Comparison of ENCODE assay signal across 22 cellular contexts in the genomic region with DNA sequence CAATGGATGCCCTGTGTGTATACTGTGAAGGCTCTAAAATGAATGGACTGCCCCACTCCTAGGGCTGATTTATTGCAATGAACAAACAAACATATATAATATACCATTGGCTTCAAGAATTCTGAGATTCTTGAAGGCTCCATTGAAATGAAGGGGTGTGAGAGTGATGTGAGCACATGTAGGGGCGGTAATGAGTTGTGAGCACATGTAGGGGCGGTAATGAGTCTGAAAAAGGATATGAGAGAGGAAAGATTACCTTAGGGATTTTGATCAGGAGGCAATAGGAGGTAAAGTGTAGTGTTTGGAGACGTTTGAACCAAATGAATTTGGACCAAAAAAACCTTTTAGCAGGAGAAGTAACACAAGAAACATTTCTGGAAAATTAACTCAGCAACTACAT. TPM values are rescaled to one million over a fixed set of nuclear protein-coding genes. Genes with fewer than 3 reads are reported as not detected.
DNase-seq lines count a peak whose midpoint lies in the region; ATAC-seq and TF ChIP-seq lines count a peak whose summit lies in the region.
"Had no signal": no experiment of that assay in that cellular context is flagged by ENCODE, and none has a peak within 500 bp of the region (broad histone marks: within the 10 kb centered on the region; RNA-seq: fewer than 3 reads in every experiment).

No MANE protein-coding gene starts in this region.

- H3K4me1 ChIP-seq in endodermal cell (ENCODE audit: control insufficient read depth, insufficient read depth, low read length) (no peaks in the 10 kb centered on the region), vagina (peaks cover 19% of the 10 kb centered on the region)

- peak overlapping the region; percentile 95 for H3K4me3 Mint-ChIP-seq in activated T-helper 17 cell treated with anti-CD3 and anti-CD28 coated beads, Interleukin-2, amount 50 U/mL, for 72 hours
- H3K4me3 Mint-ChIP-seq in endodermal cell: no peak overlapping the region
- H3K4me3 Mint-ChIP-seq: HFFc6, T-cell had no signal

- H3K9me3 ChIP-seq in endodermal cell (ENCODE audit: control insufficient read depth, low read length) (no peaks in the 10 kb centered on the region), vagina (no peaks in the 10 kb centered on the region)

- H3K27ac ChIP-seq in C4-2B (no peak overlapping the region), endodermal cell (ENCODE audit: low read depth, low read length) (no peak overlapping the region), vagina (no peak overlapping the region)
- H3K27ac ChIP-seq: HL-60 had no signal

- WGBS in endodermal cell (ENCODE audit: insufficient coverage in 1 of 2, insufficient read length in 1 of 2), 2 experiments: 78 to 88% methylated on average over 1 to 3 of the region's 3 CpGs

- no peaks in the 10 kb centered on the region for H3K27me3 Mint-ChIP-seq in activated T-helper 17 cell treated with anti-CD3 and anti-CD28 coated beads, Interleukin-2, amount 50 U/mL, for 72 hours
- no peaks in the 10 kb centered on the region for H3K27me3 Mint-ChIP-seq in endodermal cell (ENCODE audit: insufficient read depth)
- H3K27me3 Mint-ChIP-seq: T-cell had no signal

- H3K9ac ChIP-seq in endodermal cell (ENCODE audit: extremely low read depth, low read length, poor library complexity, severe bottlenecking): no peak overlapping the region

- no peaks in the 10 kb centered on the region for H3K36me3 ChIP-seq in H7 (replicated peaks; ENCODE audit: control insufficient read depth, insufficient read depth, low read length)
- H3K36me3 ChIP-seq in endodermal cell (ENCODE audit: control insufficient read depth, insufficient read depth, low read length): no peaks in the 10 kb centered on the region
- peaks cover 0 to 4% of the 10 kb centered on the region in 2 donors for H3K36me3 ChIP-seq in vagina

- H3K9me3 Mint-ChIP-seq in activated T-helper 17 cell treated with anti-CD3 and anti-CD28 coated beads, Interleukin-2, amount 50 U/mL, for 72 hours: no peaks in the 10 kb centered on the region
- no peaks in the 10 kb centered on the region for H3K9me3 Mint-ChIP-seq in endodermal cell
- H3K9me3 Mint-ChIP-seq: HFFc6, T-cell had no signal

- H3K36me3 Mint-ChIP-seq in activated T-helper 17 cell treated with anti-CD3 and anti-CD28 coated beads, Interleukin-2, amount 50 U/mL, for 72 hours (ENCODE audit: low read depth): peaks cover 77% of the 10 kb centered on the region
- peaks cover 14% of the 10 kb centered on the region for H3K36me3 Mint-ChIP-seq in endodermal cell (ENCODE audit: low read depth)

- TF ChIP-seq CTCF in C4-2B (conservative IDR thresholded peaks at IDR 0.05) (peak; percentile 26), endodermal cell (conservative IDR thresholded peaks at IDR 0.05) (peak; percentile 45), vagina (IDR thresholded peaks at IDR 0.05) (no peak)

- ATAC-seq in activated T-helper 17 cell treated with anti-CD3 and anti-CD28 coated beads, Interleukin-2, amount 50 U/mL, for 72 hours (replicated peaks): no peak
- ATAC-seq in HG02970 (IDR thresholded peaks at IDR 0.05; ENCODE audit: low FRiP score, unreplicated experiment) (no peak), GM19397 (IDR thresholded peaks at IDR 0.05; ENCODE audit: unreplicated experiment) (no peak)
- ATAC-seq: SK-N-SH treated with all-trans-retinoic acid at 6 μM for 48 hours, T-cell had no signal

- peak overlapping the region; percentile 79 for H3K27ac Mint-ChIP-seq in activated T-helper 17 cell treated with anti-CD3 and anti-CD28 coated beads, Interleukin-2, amount 50 U/mL, for 72 hours
- H3K27ac Mint-ChIP-seq in endodermal cell: no peak overlapping the region
- H3K27ac Mint-ChIP-seq: HFFc6, T-cell had no signal

- DNase-seq in H7: peak; percentile 21
- DNase-seq in endodermal cell: no peak
- DNase-seq in vagina (ENCODE audit: extremely low spot score in 2 of 2): no peak
- no peak for DNase-seq in GOT3 (lab: John Stamatoyannopoulos, UW)
- DNase-seq: C1 segment of cervical spinal cord, DMS79 treated with DMSO at 0.1 percent for 48 hours, GDM1, HFFc6, IMR-90, NCI-H1105, NCI-H2081 treated with DMSO at 0.1 percent for 48 hours, NCI-H446 treated with DMSO at 0.1 percent for 48 hours, NCI-H69, RPMI8226, SHP77 treated with DMSO at 0.1 percent for 48 hours, T-cell had no signal

- peaks cover 29% of the 10 kb centered on the region for H3K4me1 Mint-ChIP-seq in activated T-helper 17 cell treated with anti-CD3 and anti-CD28 coated beads, Interleukin-2, amount 50 U/mL, for 72 hours
- H3K4me1 Mint-ChIP-seq in endodermal cell: peaks cover 16% of the 10 kb centered on the region

- no peak overlapping the region for H3K4me3 ChIP-seq in H7 (ENCODE audit: insufficient read depth, low read depth, low read length)
- H3K4me3 ChIP-seq in endodermal cell (ENCODE audit: low read length): no peak overlapping the region
- H3K4me3 ChIP-seq in vagina: no peak overlapping the region

- no peaks in the 10 kb centered on the region for H3K27me3 ChIP-seq in H7 (ENCODE audit: control insufficient read depth, insufficient read depth, low read length)
- no peaks in the 10 kb centered on the region for H3K27me3 ChIP-seq in endodermal cell (ENCODE audit: control insufficient read depth, insufficient read depth, low read length, poor library complexity, severe bottlenecking)
- no peaks in the 10 kb centered on the region for H3K27me3 ChIP-seq in vagina

- intact Hi-C loops in vagina (cut with DNase I): no loop called here

- TF ChIP-seq POLR2A in vagina (IDR thresholded peaks at IDR 0.05): no peak

RNA-seq across cellular contexts. Expression of a gene that starts 3.7 kb away (rescaled TPM):
- 59.3 and 82.0 TPM in 2 replicates for total RNA-seq in H7 (2014; rRNA removed; shearing (Covaris generic))
- 100 to 1,000 TPM; 113 to 179 TPM for total RNA-seq in activated T-helper 17 cell treated with anti-CD3 and anti-CD28 coated beads, Interleukin-2, amount 50 U/mL, for 72 hours
- total RNA-seq in endodermal cell: 10 to 100 TPM; 40.9 to 61.7 TPM
- 72.1 TPM for polyA plus RNA-seq in endodermal cell (2013, experiment 1 of 2)
- polyA plus RNA-seq in endodermal cell (2013, experiment 2 of 2): 63.4 TPM
- 29.7 TPM for total RNA-seq in vagina

RNA-seq across cellular contexts. Expression of a gene that starts 4.7 kb away (rescaled TPM):
- total RNA-seq in H7 (2014; rRNA removed; shearing (Covaris generic)): 36.6 and 39.4 TPM in 2 replicates
- 10 to 100 TPM; 59.7 to 97.8 TPM for total RNA-seq in activated T-helper 17 cell treated with anti-CD3 and anti-CD28 coated beads, Interleukin-2, amount 50 U/mL, for 72 hours
- total RNA-seq in endodermal cell: 10 to 100 TPM; 54.1 to 62.6 TPM
- polyA plus RNA-seq in endodermal cell (2013, experiment 1 of 2): 52.7 TPM
- 48.9 TPM for polyA plus RNA-seq in endodermal cell (2013, experiment 2 of 2)
- total RNA-seq in vagina: 14.2 TPM

RNA-seq across cellular contexts. Expression of a gene that starts 28.2 kb away (rescaled TPM):
- total RNA-seq in H7 (2014; rRNA removed; shearing (Covaris generic)): 1.1 and 1.2 TPM in 2 replicates
- 1 to 10 TPM; 2.3 to 4.0 TPM for total RNA-seq in activated T-helper 17 cell treated with anti-CD3 and anti-CD28 coated beads, Interleukin-2, amount 50 U/mL, for 72 hours
- 1 to 10 TPM; 4.2 to 4.9 TPM for total RNA-seq in endodermal cell
- polyA plus RNA-seq in endodermal cell (2013, experiment 1 of 2): 8.0 TPM
- polyA plus RNA-seq in endodermal cell (2013, experiment 2 of 2): 6.3 TPM
- total RNA-seq in vagina: 1.5 TPM

Comparison
In these comparisons a context has a peak if more than half of its experiments do, and no peak if none do; other contexts are left out.
1. CTCF ChIP-seq: peak in C4-2B (single experiment) and endodermal cell (single experiment); none in vagina (0 of 3).